Comparison of ENCODE assay signal across 9 cellular contexts in genomic region chr18:34224423-34225217, GRCh38. TPM values are rescaled to one million over a fixed set of nuclear protein-coding genes. Genes with fewer than 3 reads are reported as not detected.
DNase-seq lines count a peak whose midpoint lies in the region; ATAC-seq and TF ChIP-seq lines count a peak whose summit lies in the region.
"Had no signal": no experiment of that assay in that cellular context is flagged by ENCODE, and none has a peak within 500 bp of the region (broad histone marks: within the 10 kb centered on the region; RNA-seq: fewer than 3 reads in every experiment).

Gene NOL4 (minus strand): TSS chr18:34224913. CDS start chr18:34223253, 1,660 bp downstream.

- DNase-seq in NCI-H2196 (lab: John Stamatoyannopoulos, UW; ENCODE audit: unreplicated experiment) (peak; percentile 96), chondrocyte (ENCODE audit: low spot score) (no peak), left lobe of liver (ENCODE audit: low spot score) (no peak), thyroid gland (peak; percentile 97 to 98), OCI-M1 (lab: John Stamatoyannopoulos, UW) (no peak), T-helper 9 cell (no peak)
- no peak for DNase-seq in activated CD8-positive, alpha-beta memory T cell treated with anti-CD3 and anti-CD28 coated beads, Interleukin-2, amount 10 ng/mL, durations not matched to agents 7 days and 5 days

- peak in 1 of 2 donors; percentile 75 for TF ChIP-seq POLR2A in thyroid gland (IDR thresholded peaks at IDR 0.05)

- ATAC-seq in left lobe of liver: peak; percentile 78
- no peak for ATAC-seq in activated CD8-positive, alpha-beta memory T cell treated with anti-CD3 and anti-CD28 coated beads, Interleukin-2, amount 10 ng/mL, durations not matched to agents 7 days and 5 days

- TF ChIP-seq CTCF in GM12873 (IDR thresholded peaks at IDR 0.05; ENCODE audit: insufficient read depth, low read depth, low read length, missing control alignments) (peak; percentile 45), chondrocyte (IDR thresholded peaks at IDR 0.05) (peak; percentile 45), thyroid gland (IDR thresholded peaks at IDR 0.05) (peak in 5 of 6 experiments; percentile 22 to 82 (median 55))

- peak within 1 kb of the TSS in 1 of 3 donors; percentile 60 for H3K27ac ChIP-seq in thyroid gland

- H3K9me3 Mint-ChIP-seq in chondrocyte (ENCODE audit: low read depth): no peaks in the 10 kb centered on the region
- no peaks in the 10 kb centered on the region for H3K9me3 Mint-ChIP-seq in activated CD8-positive, alpha-beta memory T cell treated with anti-CD3 and anti-CD28 coated beads, Interleukin-2, amount 10 ng/mL, durations not matched to agents 7 days and 5 days (ENCODE audit: low read depth)

- peaks cover 28% of the 10 kb centered on the region for H3K4me1 Mint-ChIP-seq in chondrocyte (ENCODE audit: low read depth)
- H3K4me1 Mint-ChIP-seq in activated CD8-positive, alpha-beta memory T cell treated with anti-CD3 and anti-CD28 coated beads, Interleukin-2, amount 10 ng/mL, durations not matched to agents 7 days and 5 days: no peaks in the 10 kb centered on the region

- H3K9me3 ChIP-seq in thyroid gland: no peaks in the 10 kb centered on the region

- H3K27me3 Mint-ChIP-seq in chondrocyte (ENCODE audit: low read depth): peaks cover 81% of the 10 kb centered on the region
- H3K27me3 Mint-ChIP-seq in activated CD8-positive, alpha-beta memory T cell treated with anti-CD3 and anti-CD28 coated beads, Interleukin-2, amount 10 ng/mL, durations not matched to agents 7 days and 5 days: peaks cover 29% of the 10 kb centered on the region

- H3K36me3 ChIP-seq in thyroid gland: no peaks in the 10 kb centered on the region

- whole genome bisulfite sequencing in thyroid gland, 2 donors: 0 to 1% methylated on average over 36 to 45 of the region's 56 CpGs

- intact Hi-C loops in thyroid gland (cut with DNase I): no loop called here

- H3K27me3 ChIP-seq in thyroid gland: no peaks in the 10 kb centered on the region

- no peaks in the 10 kb centered on the region for H3K36me3 Mint-ChIP-seq in chondrocyte (ENCODE audit: low read depth)
- H3K36me3 Mint-ChIP-seq in activated CD8-positive, alpha-beta memory T cell treated with anti-CD3 and anti-CD28 coated beads, Interleukin-2, amount 10 ng/mL, durations not matched to agents 7 days and 5 days: peaks cover 3% of the 10 kb centered on the region

- no peak within 1 kb of the TSS for H3K27ac Mint-ChIP-seq in chondrocyte (ENCODE audit: unreplicated experiment)
- no peak within 1 kb of the TSS for H3K27ac Mint-ChIP-seq in activated CD8-positive, alpha-beta memory T cell treated with anti-CD3 and anti-CD28 coated beads, Interleukin-2, amount 10 ng/mL, durations not matched to agents 7 days and 5 days

- peaks cover 3 to 7% of the 10 kb centered on the region in 2 donors for H3K4me1 ChIP-seq in thyroid gland

- H3K4me3 ChIP-seq in thyroid gland (replicated peaks in 1 of 3): peak within 1 kb of the TSS; percentile 18 to 74 (median 44)

- H3K4me3 Mint-ChIP-seq in chondrocyte (ENCODE audit: unreplicated experiment): peak within 1 kb of the TSS; percentile 67
- no peak within 1 kb of the TSS for H3K4me3 Mint-ChIP-seq in activated CD8-positive, alpha-beta memory T cell treated with anti-CD3 and anti-CD28 coated beads, Interleukin-2, amount 10 ng/mL, durations not matched to agents 7 days and 5 days

- CTCF ChIA-PET in activated CD8-positive, alpha-beta memory T cell treated with anti-CD3 and anti-CD28 coated beads, Interleukin-2, amount 10 ng/mL, durations not matched to agents 7 days and 5 days (lab: Charles Lee): no interaction called here

RNA-seq across cellular contexts. Expression of gene NOL4, which starts in this region (rescaled TPM):
- total RNA-seq in chondrocyte (not detected in 3 replicates), left lobe of liver (2.8 TPM), thyroid gland (10 to 100 TPM in 2 of 4 donors, 1 to 10 TPM in 1, under 1 TPM in 1; 0.81 to 14.3 (median 8.7) TPM)
- not detected for total RNA-seq in activated CD8-positive, alpha-beta memory T cell treated with anti-CD3 and anti-CD28 coated beads, Interleukin-2, amount 10 ng/mL, durations not matched to agents 7 days and 5 days
- total RNA-seq: pulmonary artery endothelial cell had no signal

Comparison
In these comparisons a context has a peak if more than half of its experiments do, and no peak if none do; other contexts are left out.
1. DNase-seq: peak in NCI-H2196 (single experiment) and thyroid gland (2 of 2); none in chondrocyte (single experiment), left lobe of liver (single experiment), OCI-M1 (single experiment), T-helper 9 cell (single experiment) and activated CD8-positive, alpha-beta memory T cell treated with anti-CD3 and anti-CD28 coated beads, Interleukin-2, amount 10 ng/mL, durations not matched to agents 7 days and 5 days (single experiment).
2. Peak in every context shown above with its lines, with median percentiles within 50 percentile points of each other: CTCF ChIP-seq.